ENCODE assay signal across 8 cellular contexts in the genomic region with DNA sequence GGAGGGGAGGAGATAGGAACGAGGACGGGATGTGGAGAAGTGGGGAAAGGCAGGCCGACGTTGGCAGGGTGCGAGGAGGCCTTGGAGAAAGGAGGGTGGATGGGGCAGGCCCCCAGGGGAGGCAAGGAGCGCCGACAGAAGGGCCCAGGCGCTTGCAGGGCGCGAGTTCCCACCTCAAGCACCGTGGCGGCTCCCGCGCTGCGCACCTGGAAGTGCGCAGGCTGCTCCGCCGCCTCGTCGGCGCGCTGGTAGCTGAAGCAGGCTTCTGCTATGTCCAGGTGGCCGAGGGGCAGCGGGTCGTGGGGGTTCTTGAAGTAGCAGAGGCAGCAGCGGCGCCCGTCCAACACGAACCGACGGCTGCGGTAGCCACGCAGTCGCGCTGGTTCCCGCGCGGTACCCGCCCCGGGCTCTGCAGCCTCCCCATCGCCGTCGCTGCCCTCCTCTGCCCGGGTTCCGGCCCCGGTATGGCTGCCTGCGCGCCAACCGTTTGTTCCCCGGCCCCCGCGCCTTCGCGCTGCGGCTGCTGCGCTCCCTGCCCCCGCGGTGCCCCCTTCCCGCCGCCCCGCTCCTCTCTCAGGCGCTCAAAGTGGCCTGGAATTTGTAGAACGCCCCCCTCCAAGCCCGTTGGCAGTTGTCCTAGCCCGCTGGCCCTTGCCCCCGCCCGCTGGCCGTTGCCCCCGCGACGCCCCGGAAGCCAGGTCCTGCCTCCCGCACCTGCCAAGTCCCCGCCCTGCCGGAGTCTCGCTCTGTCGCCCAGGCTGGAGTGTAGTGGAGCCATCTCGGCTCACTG. TPM values are rescaled to one million over a fixed set of nuclear protein-coding genes. Genes with fewer than 3 reads are reported as not detected.
DNase-seq lines count a peak whose midpoint lies in the region; ATAC-seq and TF ChIP-seq lines count a peak whose summit lies in the region.

No MANE protein-coding gene starts in this region.

- DNase-seq in CD8-positive, alpha-beta T cell = peak; percentile 45 to 83 (median 75)
- DNase-seq in NT2/D1 (ENCODE audit: low read depth, low spot score) = peak; percentile 48
- peak; percentile 82 for DNase-seq in activated T-cell treated with anti-CD3 and anti-CD28 coated beads, Interleukin-2, amount 50 U/mL, for 24 hours
- peak; percentile 7 for DNase-seq in fibroblast of pulmonary artery (ENCODE audit: low read depth)
- DNase-seq in neuronal stem cell (ENCODE audit: low spot score) = peak; percentile 66
- DNase-seq in testis = peak; percentile 82

- H3K4me3 Mint-ChIP-seq in CD8-positive, alpha-beta T cell = peak overlapping the region; percentile 97
- H3K4me3 Mint-ChIP-seq in activated T-cell treated with anti-CD3 and anti-CD28 coated beads, Interleukin-2, amount 50 U/mL, for 24 hours = peak overlapping the region; percentile 94

- peaks cover 4% of the 10 kb centered on the region for H3K79me1 ChIP-seq in neuronal stem cell (ENCODE audit: low read depth, low read length)

- peak overlapping the region; percentile 87 for H3K9ac ChIP-seq in NT2/D1 (ENCODE audit: insufficient read length, low read depth)
- H3K9ac ChIP-seq in neuronal stem cell (ENCODE audit: low read depth, low read length, poor library complexity) = peak overlapping the region; percentile 93

- peak overlapping the region; percentile 58 for H2BK15ac ChIP-seq in neuronal stem cell (ENCODE audit: low read length)

- no peak overlapping the region for H4K91ac ChIP-seq in neuronal stem cell (ENCODE audit: low read depth, low read length, poor library complexity)

- H3K36me3 Mint-ChIP-seq in CD8-positive, alpha-beta T cell = peaks cover 29% of the 10 kb centered on the region
- H3K36me3 Mint-ChIP-seq in activated T-cell treated with anti-CD3 and anti-CD28 coated beads, Interleukin-2, amount 50 U/mL, for 24 hours (ENCODE audit: low read depth) = peaks cover 48% of the 10 kb centered on the region

- H3K14ac ChIP-seq in neuronal stem cell (ENCODE audit: low read length) = peak overlapping the region; percentile 10

- peak overlapping the region; percentile 100 for H3K27ac Mint-ChIP-seq in CD8-positive, alpha-beta T cell
- peak overlapping the region; percentile 98 for H3K27ac Mint-ChIP-seq in activated T-cell treated with anti-CD3 and anti-CD28 coated beads, Interleukin-2, amount 50 U/mL, for 24 hours

- H3K4me1 Mint-ChIP-seq in CD8-positive, alpha-beta T cell (ENCODE audit: low read depth) = peaks cover 39% of the 10 kb centered on the region
- peaks cover 27% of the 10 kb centered on the region for H3K4me1 Mint-ChIP-seq in activated T-cell treated with anti-CD3 and anti-CD28 coated beads, Interleukin-2, amount 50 U/mL, for 24 hours (ENCODE audit: low read depth)

- peaks cover 4% of the 10 kb centered on the region for H3K36me3 ChIP-seq in CD8-positive, alpha-beta T cell (ENCODE audit: insufficient read depth, low read length)
- H3K36me3 ChIP-seq in NT2/D1 (ENCODE audit: insufficient read depth, insufficient read length, low read length) (no peaks in the 10 kb centered on the region), neuronal stem cell (replicated peaks in 1 of 2; ENCODE audit: control insufficient read depth in 2 of 2, insufficient read depth in 2 of 2, low read length in 2 of 2) (peaks cover 0 to 4% of the 10 kb centered on the region in 2 donors), testis (ENCODE audit: low read depth, missing control alignments) (no peaks in the 10 kb centered on the region)

- H3K27me3 Mint-ChIP-seq in CD8-positive, alpha-beta T cell (ENCODE audit: low read depth) = no peaks in the 10 kb centered on the region
- no peaks in the 10 kb centered on the region for H3K27me3 Mint-ChIP-seq in activated T-cell treated with anti-CD3 and anti-CD28 coated beads, Interleukin-2, amount 50 U/mL, for 24 hours

- H3K23ac ChIP-seq in neuronal stem cell (ENCODE audit: low read depth, low read length, poor library complexity) = peak overlapping the region; percentile 70

- peak; percentile 48 for ATAC-seq in CD8-positive, alpha-beta T cell
- ATAC-seq in GM19438 (IDR thresholded peaks at IDR 0.05; ENCODE audit: low read depth, unreplicated experiment) (peak; percentile 75), HG03521 (IDR thresholded peaks at IDR 0.05; ENCODE audit: unreplicated experiment) (peak; percentile 66)

- H4K8ac ChIP-seq in neuronal stem cell (ENCODE audit: low read depth, low read length) = no peak overlapping the region

- CTCF ChIA-PET in CD8-positive, alpha-beta T cell (lab: Charles Lee) = interaction anchor here (0.8 to 1.8 kb wide), 3 partner anchors 31 to 41 kb away, joined by 3 to 6 read pairs (median 3); no protein-coding TSS in a partner anchor

- H2BK120ac ChIP-seq in neuronal stem cell (ENCODE audit: low read depth, low read length) = no peak overlapping the region

- TF ChIP-seq POLR2A in testis (IDR thresholded peaks at IDR 0.05) = no peak

- H3K4me1 ChIP-seq in CD8-positive, alpha-beta T cell (ENCODE audit: insufficient read depth, low read length) = peaks cover 19% of the 10 kb centered on the region
- H3K4me1 ChIP-seq in NT2/D1 (ENCODE audit: insufficient read depth, insufficient read length) = no peaks in the 10 kb centered on the region
- H3K4me1 ChIP-seq in neuronal stem cell (ENCODE audit: control insufficient read depth in 2 of 2, insufficient read depth in 1 of 2, low read depth in 1 of 2, low read length in 2 of 2) = peaks cover 0 to 11% of the 10 kb centered on the region in 2 donors
- H3K4me1 ChIP-seq in testis = no peaks in the 10 kb centered on the region

- H2AK5ac ChIP-seq in neuronal stem cell (ENCODE audit: low read depth, low read length) = peak overlapping the region; percentile 59

- H3K27me3 ChIP-seq in CD8-positive, alpha-beta T cell (ENCODE audit: insufficient read depth, low read length) = no peaks in the 10 kb centered on the region
- H3K27me3 ChIP-seq in NT2/D1 (ENCODE audit: insufficient read depth, insufficient read length) (peaks cover 18% of the 10 kb centered on the region), neuronal stem cell (ENCODE audit: control insufficient read depth in 3 of 3, insufficient read depth in 3 of 3, low read depth in 1 of 3, low read length in 3 of 3) (no peaks in the 10 kb centered on the region), testis (no peaks in the 10 kb centered on the region)

- peak overlapping the region; percentile 84 for H2AFZ ChIP-seq in neuronal stem cell (ENCODE audit: low read length)

- peak overlapping the region; percentile 18 for H2BK12ac ChIP-seq in neuronal stem cell (ENCODE audit: low read length)

- WGBS in neuronal stem cell (ENCODE audit: extremely low coverage in 2 of 2, insufficient read length in 2 of 2, insufficient replicate concordance in 1 of 2), 2 donors = no CpG with 5 or more reads among the region's 78 CpGs
- WGBS in testis, 2 donors = 3 to 7% methylated on average over 8 to 54 of the region's 78 CpGs

- POLR2A ChIA-PET in CD8-positive, alpha-beta T cell (lab: Charles Lee) = interaction anchor here (0.7 to 2.3 kb wide), 3 partner anchors 33 to 68 kb away, joined by 3 to 30 read pairs (median 7); a partner anchor contains a TSS

- peak overlapping the region; percentile 91 for H3K27ac ChIP-seq in CD8-positive, alpha-beta T cell (ENCODE audit: low read depth, low read length)
- H3K27ac ChIP-seq in neuronal stem cell (replicated peaks; ENCODE audit: low read length) (peak overlapping the region; percentile 69), testis (peak overlapping the region; percentile 6 to 65)

- peak overlapping the region; percentile 88 for H2BK5ac ChIP-seq in neuronal stem cell (ENCODE audit: low read length)

- H3K4me2 ChIP-seq in neuronal stem cell (ENCODE audit: insufficient read depth, low read length, poor library complexity, severe bottlenecking) = peak overlapping the region; percentile 88

- H3K18ac ChIP-seq in neuronal stem cell (ENCODE audit: low read length) = peak overlapping the region; percentile 93

- H3K9me3 ChIP-seq in CD8-positive, alpha-beta T cell (ENCODE audit: low read length) = no peaks in the 10 kb centered on the region
- H3K9me3 ChIP-seq in NT2/D1 (ENCODE audit: insufficient read depth, low read length) = no peaks in the 10 kb centered on the region
- no peaks in the 10 kb centered on the region for H3K9me3 ChIP-seq in neuronal stem cell (replicated peaks in 1 of 2; ENCODE audit: control insufficient read depth in 2 of 2, insufficient read depth in 1 of 2, low read depth in 1 of 2, low read length in 2 of 2)
- no peaks in the 10 kb centered on the region for H3K9me3 ChIP-seq in testis

- H3K4ac ChIP-seq in neuronal stem cell (ENCODE audit: low read length) = no peak overlapping the region

- peak overlapping the region; percentile 57 for H3K4me3 ChIP-seq in CD8-positive, alpha-beta T cell (ENCODE audit: low read depth, low read length)
- H3K4me3 ChIP-seq in NT2/D1 (ENCODE audit: insufficient read length, low read depth) (peak overlapping the region; percentile 89), fibroblast of pulmonary artery (replicated peaks; ENCODE audit: low read depth, low read length) (peak overlapping the region; percentile 95), neuronal stem cell (ENCODE audit: low read length in 2 of 2) (peak overlapping the region; percentile 54 to 98), testis (peak overlapping the region; percentile 66 to 75)

- H3K9me3 Mint-ChIP-seq in CD8-positive, alpha-beta T cell = no peaks in the 10 kb centered on the region
- H3K9me3 Mint-ChIP-seq in activated T-cell treated with anti-CD3 and anti-CD28 coated beads, Interleukin-2, amount 50 U/mL, for 24 hours = no peaks in the 10 kb centered on the region

- intact Hi-C loops in CD8-positive, alpha-beta T cell (cut with DNase I, micrococcal nuclease) = loop anchor here (1.0 to 10.0 kb wide), 11 partner anchors 35 to 1919 kb away; a partner anchor contains a TSS
- intact Hi-C loops in testis (cut with DNase I; ENCODE audit: low total_unique reads) = no loop called here

- no peak for TF ChIP-seq CTCF in CD8-positive, alpha-beta T cell (IDR thresholded peaks at IDR 0.05)
- no peak for TF ChIP-seq CTCF in fibroblast of pulmonary artery (IDR thresholded peaks at IDR 0.05; ENCODE audit: low read length, missing control alignments)
- no peak for TF ChIP-seq CTCF in testis (IDR thresholded peaks at IDR 0.05)

RNA-seq across cellular contexts. Expression of a gene that starts 1.1 kb away (rescaled TPM):
- 10 to 100 TPM; 18.8 to 21.4 TPM for total RNA-seq in CD8-positive, alpha-beta T cell
- 26.4 TPM for polyA plus RNA-seq in neuronal stem cell (2013, experiment 1 of 2)
- 28.1 TPM for polyA plus RNA-seq in neuronal stem cell (2013, experiment 2 of 2)
- total RNA-seq in testis = 10 to 100 TPM; 11.4 to 17.6 TPM
- 38.1 TPM for polyA plus RNA-seq in testis (ENCODE audit: insufficient read depth, low read depth, low replicate concordance)

RNA-seq across cellular contexts. Expression of a gene that starts 56.9 kb away (rescaled TPM):
- total RNA-seq in CD8-positive, alpha-beta T cell = 10 to 100 TPM; 29.4 to 37.8 TPM
- polyA plus RNA-seq in neuronal stem cell (2013, experiment 1 of 2) = 6.3 TPM
- 6.8 TPM for polyA plus RNA-seq in neuronal stem cell (2013, experiment 2 of 2)
- total RNA-seq in testis = 10 to 100 TPM; 29.2 to 34.9 TPM
- 25.4 TPM for polyA plus RNA-seq in testis (ENCODE audit: insufficient read depth, low read depth, low replicate concordance)

Comparison
In these comparisons a context has a peak if more than half of its experiments do, and no peak if none do; other contexts are left out.
1. Peak in every context shown above with its lines: DNase-seq, ATAC-seq, H3K4me3 ChIP-seq and H3K27ac ChIP-seq.
2. DNase-seq: peak in every context shown above with its lines; median percentile 82 in activated T-cell treated with anti-CD3 and anti-CD28 coated beads, Interleukin-2, amount 50 U/mL, for 24 hours; 82 in testis; 75 in CD8-positive, alpha-beta T cell; 66 in neuronal stem cell; 48 in NT2/D1; 7 in fibroblast of pulmonary artery.
3. H3K27ac ChIP-seq: peak in every context shown above with its lines; median percentile 91 in CD8-positive, alpha-beta T cell; 69 in neuronal stem cell; 36 in testis.